Comparison of ENCODE assay signal across 19 cellular contexts in the genomic region with DNA sequence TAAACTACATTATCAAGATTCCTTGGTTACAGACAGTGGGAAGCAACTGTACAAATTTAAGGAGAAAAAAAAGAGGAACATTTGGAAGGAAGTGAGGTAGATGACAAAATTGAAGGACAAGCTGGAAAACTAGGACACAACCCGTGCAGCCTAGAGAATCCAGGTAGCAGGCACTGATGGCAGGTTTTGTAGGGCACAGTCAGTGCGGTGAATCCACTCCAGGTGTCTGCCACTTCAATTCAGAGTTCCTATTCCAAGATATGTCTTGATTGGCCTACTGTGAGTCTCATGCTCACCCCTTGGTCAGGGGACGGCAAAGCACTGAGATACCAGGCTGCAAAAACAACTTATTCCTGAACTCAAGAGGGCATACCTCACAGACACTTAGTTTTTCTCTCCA. TPM values are rescaled to one million over a fixed set of nuclear protein-coding genes. Genes with fewer than 3 reads are reported as not detected.
DNase-seq lines count a peak whose midpoint lies in the region; ATAC-seq lines count a peak whose summit lies in the region.
"Had no signal": no experiment of that assay in that cellular context is flagged by ENCODE, and none has a peak within 500 bp of the region (broad histone marks: within the 10 kb centered on the region; RNA-seq: fewer than 3 reads in every experiment).

No MANE protein-coding gene starts in this region.

- POLR2A ChIA-PET in CD4-positive, alpha-beta memory T cell (lab: Charles Lee; ENCODE audit: partially characterized antibody) = interaction anchor here (1.1 kb wide), 1 partner anchor 8 kb away, joined by 3 read pairs; no protein-coding TSS in a partner anchor
- POLR2A ChIA-PET in naive thymus-derived CD8-positive, alpha-beta T cell (lab: Charles Lee) = no interaction called here

- H3K27ac Mint-ChIP-seq in CD4-positive, alpha-beta memory T cell = peak overlapping the region in 6 of 7 donors; percentile 16 to 80 (median 46)
- peak overlapping the region; percentile 13 to 79 for H3K27ac Mint-ChIP-seq in effector memory CD8-positive, alpha-beta T cell
- H3K27ac Mint-ChIP-seq in naive thymus-derived CD8-positive, alpha-beta T cell = peak overlapping the region in 8 of 10 donors; percentile 13 to 92 (median 62)
- H3K27ac Mint-ChIP-seq in T-helper 2 cell treated with Interferon-gamma antibody and Interleukin-4, amounts not matched to agents 5 μg/mL and 100 μg/mL, for 36 hours = no peak overlapping the region

- no peak for DNase-seq in CD4-positive, alpha-beta memory T cell
- peak; percentile 67 for DNase-seq in G401 (ENCODE audit: low spot score)
- no peak for DNase-seq in effector memory CD8-positive, alpha-beta T cell
- no peak for DNase-seq in naive thymus-derived CD8-positive, alpha-beta T cell
- DNase-seq in T-helper 2 cell treated with Interferon-gamma antibody and Interleukin-4, amounts not matched to agents 5 μg/mL and 100 μg/mL, for 36 hours (ENCODE audit: low spot score) = no peak
- DNase-seq in glomerular visceral epithelial cell (ENCODE audit: extremely low spot score) = no peak
- DNase-seq: BE2C, DMS 273 treated with DMSO at 0.1 percent for 48 hours, HCEC 1CT, IMR-90, Kasumi-1, NCI-H1417, NCI-H1930, NCI-H2171 treated with DMSO at 0.1 percent for 48 hours, NCI-H510A, NCI-H82, SHP77 had no signal

- CTCF ChIA-PET in CD4-positive, alpha-beta memory T cell (lab: Charles Lee; ENCODE audit: partially characterized antibody) = no interaction called here

- no peak overlapping the region for H3K4me3 ChIP-seq in CD4-positive, alpha-beta memory T cell (ENCODE audit: low read length in 2 of 2)

- peaks cover 10 to 17% of the 10 kb centered on the region in 2 donors for H3K36me3 Mint-ChIP-seq in CD4-positive, alpha-beta memory T cell
- H3K36me3 Mint-ChIP-seq in effector memory CD8-positive, alpha-beta T cell (ENCODE audit: insufficient read depth) = peaks cover 3% of the 10 kb centered on the region
- peaks cover 0 to 38% (median 0%) of the 10 kb centered on the region in 3 donors for H3K36me3 Mint-ChIP-seq in naive thymus-derived CD8-positive, alpha-beta T cell
- H3K36me3 Mint-ChIP-seq in T-helper 2 cell treated with Interferon-gamma antibody and Interleukin-4, amounts not matched to agents 5 μg/mL and 100 μg/mL, for 36 hours (ENCODE audit: low read depth) = no peaks in the 10 kb centered on the region

- no peaks in the 10 kb centered on the region for H3K9me3 ChIP-seq in CD4-positive, alpha-beta memory T cell (ENCODE audit: control insufficient read depth in 1 of 2, low read length in 2 of 2)
- H3K9me3 ChIP-seq: BE2C had no signal

- peaks cover 38% of the 10 kb centered on the region for H3K4me1 ChIP-seq in CD4-positive, alpha-beta memory T cell (ENCODE audit: insufficient read depth, low read length)

- peaks cover 57 to 86% (median 71%) of the 10 kb centered on the region in 4 donors for H3K4me1 Mint-ChIP-seq in CD4-positive, alpha-beta memory T cell
- H3K4me1 Mint-ChIP-seq in effector memory CD8-positive, alpha-beta T cell (ENCODE audit: low read depth in 2 of 2) = peaks cover 35 to 59% of the 10 kb centered on the region in 2 donors
- H3K4me1 Mint-ChIP-seq in naive thymus-derived CD8-positive, alpha-beta T cell = peaks cover 41 to 84% (median 75%) of the 10 kb centered on the region in 4 donors
- peaks cover 13% of the 10 kb centered on the region for H3K4me1 Mint-ChIP-seq in T-helper 2 cell treated with Interferon-gamma antibody and Interleukin-4, amounts not matched to agents 5 μg/mL and 100 μg/mL, for 36 hours (ENCODE audit: low read depth)

- peaks cover 0 to 3% (median 0%) of the 10 kb centered on the region in 8 donors for H3K9me3 Mint-ChIP-seq in CD4-positive, alpha-beta memory T cell
- no peaks in the 10 kb centered on the region for H3K9me3 Mint-ChIP-seq in effector memory CD8-positive, alpha-beta T cell
- H3K9me3 Mint-ChIP-seq in naive thymus-derived CD8-positive, alpha-beta T cell = no peaks in the 10 kb centered on the region
- H3K9me3 Mint-ChIP-seq in T-helper 2 cell treated with Interferon-gamma antibody and Interleukin-4, amounts not matched to agents 5 μg/mL and 100 μg/mL, for 36 hours = no peaks in the 10 kb centered on the region

- in situ Hi-C loops in G401 (cut with HindIII; ENCODE audit: low sequenced_read_pairs) = no loop called here

- H3K27me3 ChIP-seq in CD4-positive, alpha-beta memory T cell (ENCODE audit: insufficient read depth, low read length) = no peaks in the 10 kb centered on the region
- H3K27me3 ChIP-seq: BE2C had no signal

- intact Hi-C loops in CD4-positive, alpha-beta memory T cell (cut with micrococcal nuclease) = no loop called here

- no peak for ATAC-seq in effector memory CD8-positive, alpha-beta T cell (replicated peaks)
- no peak for ATAC-seq in naive thymus-derived CD8-positive, alpha-beta T cell
- ATAC-seq in HG03196 (IDR thresholded peaks at IDR 0.05; ENCODE audit: unreplicated experiment) = no peak
- ATAC-seq: Panc1 had no signal

- no peaks in the 10 kb centered on the region for H3K27me3 Mint-ChIP-seq in CD4-positive, alpha-beta memory T cell
- H3K27me3 Mint-ChIP-seq in effector memory CD8-positive, alpha-beta T cell = no peaks in the 10 kb centered on the region
- no peaks in the 10 kb centered on the region for H3K27me3 Mint-ChIP-seq in naive thymus-derived CD8-positive, alpha-beta T cell
- no peaks in the 10 kb centered on the region for H3K27me3 Mint-ChIP-seq in T-helper 2 cell treated with Interferon-gamma antibody and Interleukin-4, amounts not matched to agents 5 μg/mL and 100 μg/mL, for 36 hours (ENCODE audit: low read depth)

- H3K4me3 Mint-ChIP-seq in CD4-positive, alpha-beta memory T cell = peak overlapping the region in 1 of 8 donors; percentile 45
- H3K4me3 Mint-ChIP-seq in effector memory CD8-positive, alpha-beta T cell = no peak overlapping the region
- peak overlapping the region in 1 of 10 donors; percentile 18 for H3K4me3 Mint-ChIP-seq in naive thymus-derived CD8-positive, alpha-beta T cell
- no peak overlapping the region for H3K4me3 Mint-ChIP-seq in T-helper 2 cell treated with Interferon-gamma antibody and Interleukin-4, amounts not matched to agents 5 μg/mL and 100 μg/mL, for 36 hours

- no peak overlapping the region for H3K27ac ChIP-seq in CD4-positive, alpha-beta memory T cell (ENCODE audit: low read depth, low read length)

- no peaks in the 10 kb centered on the region for H3K36me3 ChIP-seq in CD4-positive, alpha-beta memory T cell (ENCODE audit: insufficient read depth, low read length)

RNA-seq across cellular contexts. Expression of gene TNRC6C, which starts 37.8 kb away (rescaled TPM):
- 100 to 1,000 TPM; 105 to 112 TPM for total RNA-seq in CD4-positive, alpha-beta memory T cell
- polyA plus RNA-seq in CD4-positive, alpha-beta memory T cell = 1 to 10 TPM; 1.3 to 9.4 TPM
- 2.5 and 2.7 TPM in 2 replicates for total RNA-seq in G401 (2014; rRNA removed; shearing (Covaris generic))
- 100 to 1,000 TPM; 113 to 116 TPM for total RNA-seq in naive thymus-derived CD8-positive, alpha-beta T cell
- polyA plus RNA-seq in naive thymus-derived CD8-positive, alpha-beta T cell = 1 to 10 TPM; 4.9 to 8.6 (median 5.8) TPM

Comparison
In these comparisons a context has a peak if more than half of its experiments do, and no peak if none do; other contexts are left out.
1. RNA of gene TNRC6C, which starts 37.8 kb away (total RNA-seq): 113 to 116 TPM in naive thymus-derived CD8-positive, alpha-beta T cell and 105 to 112 TPM in CD4-positive, alpha-beta memory T cell; 2.5 to 2.7 TPM in G401; every median in the first group is over 10 times any median in the second.